Comparison of ENCODE assay signal across 31 cellular contexts in the genomic region with DNA sequence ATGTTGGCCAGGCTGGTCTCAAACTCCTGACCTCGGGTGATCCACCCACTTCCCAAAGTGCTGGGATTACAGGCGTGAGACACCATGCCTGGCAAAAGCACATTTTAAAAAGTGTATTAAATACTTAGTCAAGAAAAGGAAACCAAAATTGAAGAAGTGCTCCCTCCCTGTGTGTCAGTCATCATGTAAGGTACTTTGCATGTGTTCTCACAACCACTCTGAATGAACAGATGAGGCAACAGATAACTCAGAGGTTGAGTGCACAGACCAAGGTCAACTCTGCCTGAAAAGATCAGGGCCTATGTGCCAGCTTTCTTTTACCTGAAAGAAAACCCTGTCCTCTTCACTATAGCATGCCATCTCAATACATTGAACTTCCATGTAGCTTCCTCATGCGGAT.
DNase-seq lines count a peak whose midpoint lies in the region; ATAC-seq, FAIRE-seq and TF ChIP-seq lines count a peak whose summit lies in the region.
"Had no signal": no experiment of that assay in that cellular context is flagged by ENCODE, and none has a peak within 500 bp of the region (broad histone marks: within the 10 kb centered on the region; RNA-seq: fewer than 3 reads in every experiment).

No MANE protein-coding gene starts in this region.

- no peak for FAIRE-seq in GM12891 (lab: Jason Lieb, UNC)
- FAIRE-seq: A204.1, keratinocyte had no signal

- DNase-seq in GM12891 (ENCODE audit: insufficient read length, low spot score) (no peak), NCI-H82 treated with DMSO at 0.1 percent for 48 hours (lab: John Stamatoyannopoulos, UW; ENCODE audit: unreplicated experiment) (no peak), nephron progenitor cell (no peak), hypothalamus (lab: John Stamatoyannopoulos, UW) (no peak), foreskin keratinocyte (no peak)
- DNase-seq: activated CD4-positive, alpha-beta T cell treated with anti-CD3 and anti-CD28 coated beads for 48 hours; amniotic stem cell; DMS79 treated with DMSO at 0.1 percent for 48 hours; GDM1; H7; Kasumi-1; left ventricle myocardium superior; NCI-H146; NCI-H446 treated with DMSO at 0.1 percent for 48 hours; NCI-H82; retina had no signal

- H3K4me1 Mint-ChIP-seq in nephron progenitor cell = no peaks in the 10 kb centered on the region
- H3K4me1 Mint-ChIP-seq: activated naive CD4-positive, alpha-beta T cell treated with anti-CD3 and anti-CD28 coated beads, Interleukin-2, amount 50 U/mL, for 24 hours; brain; CD14-positive monocyte; neural progenitor cell; stimulated activated memory B cell treated with anti-CD40 and anti-IgM and Interleukin-4, amounts not matched to agents 10 μg/mL and 1 μg/mL and 100 μg/mL, for 72 hours had no signal

- H3K27me3 ChIP-seq in foreskin keratinocyte = no peaks in the 10 kb centered on the region
- H3K27me3 ChIP-seq: neural progenitor cell, SJSA1 had no signal

- no peak for TF ChIP-seq POLR2A in GM12891 (IDR thresholded peaks at IDR 0.05; ENCODE audit: low read depth, low read length)

- H3K4me3 Mint-ChIP-seq in nephron progenitor cell = no peak overlapping the region
- H3K4me3 Mint-ChIP-seq: activated naive CD4-positive, alpha-beta T cell treated with anti-CD3 and anti-CD28 coated beads, Interleukin-2, amount 50 U/mL, for 24 hours; brain; CD14-positive monocyte; neural progenitor cell; stimulated activated memory B cell treated with anti-CD40 and anti-IgM and Interleukin-4, amounts not matched to agents 10 μg/mL and 1 μg/mL and 100 μg/mL, for 72 hours; type B pancreatic cell had no signal

- H3K36me3 Mint-ChIP-seq in nephron progenitor cell (ENCODE audit: low read depth) = no peaks in the 10 kb centered on the region
- H3K36me3 Mint-ChIP-seq: activated naive CD4-positive, alpha-beta T cell treated with anti-CD3 and anti-CD28 coated beads, Interleukin-2, amount 50 U/mL, for 24 hours; brain; CD14-positive monocyte; neural progenitor cell; stimulated activated memory B cell treated with anti-CD40 and anti-IgM and Interleukin-4, amounts not matched to agents 10 μg/mL and 1 μg/mL and 100 μg/mL, for 72 hours; type B pancreatic cell had no signal

- H3K27ac ChIP-seq in foreskin keratinocyte = no peak overlapping the region
- H3K27ac ChIP-seq: neural progenitor cell, parathyroid adenoma, RWPE1, SJSA1 had no signal

- no peaks in the 10 kb centered on the region for H3K27me3 Mint-ChIP-seq in nephron progenitor cell (ENCODE audit: low read depth, poor library complexity)
- H3K27me3 Mint-ChIP-seq: activated naive CD4-positive, alpha-beta T cell treated with anti-CD3 and anti-CD28 coated beads, Interleukin-2, amount 50 U/mL, for 24 hours; brain; stimulated activated memory B cell treated with anti-CD40 and anti-IgM and Interleukin-4, amounts not matched to agents 10 μg/mL and 1 μg/mL and 100 μg/mL, for 72 hours; type B pancreatic cell had no signal

- H3K4me1 ChIP-seq in foreskin keratinocyte = no peaks in the 10 kb centered on the region
- H3K4me1 ChIP-seq: parathyroid adenoma, SJSA1 had no signal

- ATAC-seq in GM21390 (IDR thresholded peaks at IDR 0.05; ENCODE audit: unreplicated experiment) (peak; percentile 93), HG02938 (IDR thresholded peaks at IDR 0.05; ENCODE audit: unreplicated experiment) (peak; percentile 77), HG03575 (IDR thresholded peaks at IDR 0.05; ENCODE audit: extremely low read depth, insufficient number of reproducible peaks, low FRiP score, unreplicated experiment) (peak; percentile 80), foreskin keratinocyte (no peak)
- ATAC-seq: esophagus mucosa; left ventricle myocardium superior; stimulated activated memory B cell treated with anti-CD40 and anti-IgM and Interleukin-4, amounts not matched to agents 10 μg/mL and 1 μg/mL and 100 μg/mL, for 72 hours had no signal

- no peaks in the 10 kb centered on the region for H3K9me3 Mint-ChIP-seq in nephron progenitor cell
- H3K9me3 Mint-ChIP-seq: brain, type B pancreatic cell had no signal

- H3K27ac Mint-ChIP-seq in nephron progenitor cell = no peak overlapping the region
- H3K27ac Mint-ChIP-seq: activated naive CD4-positive, alpha-beta T cell treated with anti-CD3 and anti-CD28 coated beads, Interleukin-2, amount 50 U/mL, for 24 hours; brain; CD14-positive monocyte; neural progenitor cell; stimulated activated memory B cell treated with anti-CD40 and anti-IgM and Interleukin-4, amounts not matched to agents 10 μg/mL and 1 μg/mL and 100 μg/mL, for 72 hours; type B pancreatic cell had no signal

- no peak for TF ChIP-seq CTCF in nephron progenitor cell (IDR thresholded peaks at IDR 0.05)
- TF ChIP-seq CTCF in foreskin keratinocyte (conservative IDR thresholded peaks at IDR 0.05) = no peak

TF ChIP-seq in GM12891, 5 proteins besides CTCF, POLR2A, EP300 and RAD21:
- TF ChIP-seq PAX5 (IDR thresholded peaks at IDR 0.05; ENCODE audit: insufficient read depth, low read length, severe bottlenecking) (no peak), SPI1 (IDR thresholded peaks at IDR 0.05; ENCODE audit: low read depth, low read length) (peak; percentile 63)
TF ChIP-seq in GM12891: peak in this region for 1.
